ENCODE assay signal across 12 cellular contexts in the genomic region with DNA sequence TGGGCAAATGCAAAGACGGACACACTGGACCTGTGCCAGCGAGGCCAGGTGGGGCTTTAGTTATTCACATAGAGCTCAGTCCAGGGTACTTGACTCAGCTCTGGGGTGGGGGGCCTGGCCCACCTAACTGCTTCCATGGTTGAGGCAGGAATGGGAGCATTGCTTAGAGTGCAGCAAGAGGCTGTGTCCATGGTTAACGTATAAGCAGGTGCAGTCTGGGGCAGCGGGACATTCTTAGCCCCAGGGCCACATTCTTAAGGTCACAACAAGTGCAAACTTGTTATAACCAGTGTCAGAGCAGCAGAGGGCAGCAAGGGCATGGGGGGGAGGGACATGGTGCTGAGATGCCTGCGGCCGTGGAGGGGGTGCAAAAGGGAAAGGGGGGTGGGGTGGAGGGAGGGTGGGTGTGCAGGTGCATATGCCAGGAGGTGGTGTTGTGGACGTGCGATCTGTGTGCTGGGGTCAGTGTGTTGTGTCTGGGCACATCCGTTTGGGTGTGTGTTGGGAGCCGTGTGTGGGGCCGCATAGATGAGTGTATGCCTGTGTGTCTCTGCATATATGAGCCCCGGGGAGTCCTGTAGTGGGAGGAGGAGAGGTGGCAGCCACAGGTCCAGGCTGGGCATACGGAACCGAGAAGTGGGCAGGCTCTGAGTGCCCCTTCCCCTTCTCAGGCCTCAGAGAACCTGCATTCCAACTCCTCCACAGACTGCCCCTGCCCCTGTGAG. TPM values are rescaled to one million over a fixed set of nuclear protein-coding genes. Genes with fewer than 3 reads are reported as not detected.
DNase-seq lines count a peak whose midpoint lies in the region; ATAC-seq, FAIRE-seq and TF ChIP-seq lines count a peak whose summit lies in the region.
"Had no signal": no experiment of that assay in that cellular context is flagged by ENCODE, and none has a peak within 500 bp of the region (broad histone marks: within the 10 kb centered on the region; RNA-seq: fewer than 3 reads in every experiment).

No MANE protein-coding gene starts in this region.

- peaks cover 22% of the 10 kb centered on the region for H3K27me3 ChIP-seq in bronchial epithelial cell (ENCODE audit: control insufficient read depth, insufficient read depth, low read length)
- peaks cover 14% of the 10 kb centered on the region; the same call in 1 of the 2 replicates for H3K27me3 ChIP-seq in SJCRH30

- H3K4me3 ChIP-seq in bronchial epithelial cell (ENCODE audit: low read depth, low read length): no peak overlapping the region
- no peak overlapping the region for H3K4me3 ChIP-seq in SJCRH30

- no peak for ATAC-seq in HG03135 (IDR thresholded peaks at IDR 0.05; ENCODE audit: unreplicated experiment)
- ATAC-seq: stimulated activated effector memory CD8-positive, alpha-beta T cell treated with anti-CD3 and anti-CD28 coated beads, Interleukin-12 subunit alpha, Interleukin-12 subunit beta, amount 100 ng/mL, for 72 hours had no signal

- H3K36me3 ChIP-seq in bronchial epithelial cell (ENCODE audit: control insufficient read depth, insufficient read depth, low read length) (no peaks in the 10 kb centered on the region), SJCRH30 (no peaks in the 10 kb centered on the region)

- no peaks in the 10 kb centered on the region for H3K9me3 ChIP-seq in SJCRH30 (replicated peaks)

- DNase-seq in HTR-8/SVneo (ENCODE audit: insufficient read length, low spot score): peak; percentile 42
- peak; percentile 52 for DNase-seq in bronchial epithelial cell (ENCODE audit: low read depth)
- peak; percentile 10 for DNase-seq in occipital lobe (lab: John Stamatoyannopoulos, UW)
- DNase-seq in NCI-H2171 treated with DMSO at 0.1 percent for 48 hours (lab: John Stamatoyannopoulos, UW): no peak
- DNase-seq in SJCRH30: no peak
- DNase-seq: activated CD4-positive, alpha-beta T cell treated with anti-CD3 and anti-CD28 coated beads, Interleukin-2, amount 50 U/mL, for 48 hours; activated naive CD4-positive, alpha-beta T cell treated with Interleukin-2 at 50 U/mL for 16 hours; CD8-positive, alpha-beta memory T cell had no signal

- no peak for TF ChIP-seq CTCF in bronchial epithelial cell (IDR thresholded peaks at IDR 0.05; ENCODE audit: insufficient read depth, low read length, severe bottlenecking)

- FAIRE-seq in HTR-8/SVneo (lab: Jason Lieb, UNC) (no peak), bronchial epithelial cell (lab: Jason Lieb, UNC) (no peak)
- FAIRE-seq: islet of Langerhans had no signal

- no peaks in the 10 kb centered on the region for H3K4me1 ChIP-seq in SJCRH30

- no peak overlapping the region for H3K27ac ChIP-seq in SJCRH30

RNA-seq across cellular contexts. Expression of a gene that starts 8.4 kb away (rescaled TPM):
- total RNA-seq in bronchial epithelial cell (not detected in 2 replicates), occipital lobe (1.6 TPM)
- 0.14 TPM in 1 of 2 replicates, not detected in the other for total RNA-seq in SJCRH30 (2014; rRNA removed; shearing (Covaris generic))
- total RNA-seq: chondrocyte had no signal

RNA-seq across cellular contexts. Expression of a gene that starts 19.8 kb away (rescaled TPM):
- total RNA-seq in bronchial epithelial cell (under 0.01 and 0.13 TPM in 2 replicates), occipital lobe (14.7 TPM)
- total RNA-seq in SJCRH30 (2014; rRNA removed; shearing (Covaris generic)): not detected in 2 replicates
- total RNA-seq: chondrocyte had no signal

RNA-seq across cellular contexts. Expression of a gene that starts 29.7 kb away (rescaled TPM):
- total RNA-seq in bronchial epithelial cell: 1.9 and 2.1 TPM in 2 replicates
- total RNA-seq in occipital lobe: 9.5 TPM
- 5.0 and 6.3 TPM in 2 replicates for total RNA-seq in SJCRH30 (2014; rRNA removed; shearing (Covaris generic))

RNA-seq across cellular contexts. Expression of a gene that starts 36.9 kb away (rescaled TPM):
- total RNA-seq in bronchial epithelial cell (42.6 and 57.0 TPM in 2 replicates), occipital lobe (49.8 TPM)
- total RNA-seq in SJCRH30 (2014; rRNA removed; shearing (Covaris generic)): 5.4 and 6.8 TPM in 2 replicates

RNA-seq across cellular contexts. Expression of a gene that starts 54.0 kb away (rescaled TPM):
- total RNA-seq in bronchial epithelial cell (not detected in 2 replicates), occipital lobe (47.1 TPM)
- 40.2 and 44.2 TPM in 2 replicates for total RNA-seq in SJCRH30 (2014; rRNA removed; shearing (Covaris generic))
- total RNA-seq: CD8-positive, alpha-beta memory T cell had no signal

Comparison
In these comparisons a context has a peak if more than half of its experiments do, and no peak if none do; other contexts are left out.
1. DNase-seq: peak in HTR-8/SVneo (single experiment), bronchial epithelial cell (single experiment) and occipital lobe (single experiment); none in NCI-H2171 treated with DMSO at 0.1 percent for 48 hours (single experiment) and SJCRH30 (0 of 2).
2. RNA of a gene that starts 19.8 kb away (total RNA-seq): 14.7 TPM in occipital lobe (single experiment); under 0.01 to 0.13 TPM in bronchial epithelial cell and not detected in SJCRH30; every median in the first group is over 10 times any median in the second.